17 cellular contexts compared by ENCODE assay signal in genomic region chr15:22954326-22954725, GRCh38.
"Had no signal": no experiment of that assay in that cellular context is flagged by ENCODE, and none has a peak within 500 bp of the region (broad histone marks: within the 10 kb centered on the region; RNA-seq: fewer than 3 reads in every experiment).

No MANE protein-coding gene starts in this region.

- H3K27me3 ChIP-seq: gastrocnemius medialis had no signal

- H3K36me3 Mint-ChIP-seq: activated naive CD4-positive, alpha-beta T cell treated with anti-CD3 and anti-CD28 coated beads, Interleukin-2, amount 10 ng/mL, durations not matched to agents 7 days and 5 days; mesothelial cell of epicardium had no signal

- H3K27me3 Mint-ChIP-seq: activated naive CD8-positive, alpha-beta T cell treated with anti-CD3 and anti-CD28 coated beads, Interleukin-2, amount 50 U/mL, for 24 hours; type B pancreatic cell had no signal

- H3K27ac Mint-ChIP-seq: activated naive CD4-positive, alpha-beta T cell treated with anti-CD3 and anti-CD28 coated beads, Interleukin-2, amount 10 ng/mL, durations not matched to agents 7 days and 5 days; activated naive CD8-positive, alpha-beta T cell treated with anti-CD3 and anti-CD28 coated beads, Interleukin-2, amount 50 U/mL, for 24 hours; mesothelial cell of epicardium; T-helper 1 cell treated with Interleukin-12 subunit alpha and Interleukin-12 subunit beta and Interleukin-4 antibody, amounts not matched to agents 30 μg/mL and 1 μg/mL, for 36 hours; type B pancreatic cell had no signal

- H3K9me3 ChIP-seq: gastrocnemius medialis had no signal

- H3K9me3 Mint-ChIP-seq: activated naive CD4-positive, alpha-beta T cell treated with anti-CD3 and anti-CD28 coated beads, Interleukin-2, amount 10 ng/mL, durations not matched to agents 7 days and 5 days; activated naive CD8-positive, alpha-beta T cell treated with anti-CD3 and anti-CD28 coated beads, Interleukin-2, amount 50 U/mL, for 24 hours; mesothelial cell of epicardium; T-helper 1 cell treated with Interleukin-12 subunit alpha and Interleukin-12 subunit beta and Interleukin-4 antibody, amounts not matched to agents 30 μg/mL and 1 μg/mL, for 36 hours; type B pancreatic cell had no signal

- H3K4me3 Mint-ChIP-seq: activated naive CD4-positive, alpha-beta T cell treated with anti-CD3 and anti-CD28 coated beads, Interleukin-2, amount 10 ng/mL, durations not matched to agents 7 days and 5 days; activated naive CD8-positive, alpha-beta T cell treated with anti-CD3 and anti-CD28 coated beads, Interleukin-2, amount 50 U/mL, for 24 hours; mesothelial cell of epicardium; T-helper 1 cell treated with Interleukin-12 subunit alpha and Interleukin-12 subunit beta and Interleukin-4 antibody, amounts not matched to agents 30 μg/mL and 1 μg/mL, for 36 hours; type B pancreatic cell had no signal

- H3K36me3 ChIP-seq: gastrocnemius medialis had no signal

- DNase-seq: activated CD4-positive, CD25-positive, alpha-beta regulatory T cell treated with anti-CD3 and anti-CD28 coated beads, Interleukin-2, amount 50 U/mL, for 72 hours; activated CD8-positive, alpha-beta memory T cell treated with anti-CD3 and anti-CD28 coated beads for 24 hours; activated CD8-positive, alpha-beta memory T cell treated with anti-CD3 and anti-CD28 coated beads, Interleukin-2, amount 50 U/mL, for 48 hours; activated effector memory CD4-positive, alpha-beta T cell treated with Interleukin-2 at 50 U/mL for 16 hours; activated naive CD4-positive, alpha-beta T cell treated with anti-CD3 and anti-CD28 coated beads, Interleukin-2, amount 10 ng/mL, durations not matched to agents 7 days and 5 days; activated naive CD8-positive, alpha-beta T cell treated with anti-CD3 and anti-CD28 coated beads, Interleukin-2, amount 50 U/mL, for 24 hours; activated T-cell treated with anti-CD3 and anti-CD28 coated beads, Interleukin-2, amount 50 U/mL, for 48 hours; erythroblast; gastrocnemius medialis; kidney; occipital lobe; retina; stimulated activated CD4-positive, alpha-beta T cell treated with anti-CD3 and anti-CD28 coated beads, Interleukin-2, amount 100 ng/mL, for 24 hours; stimulated activated naive CD8-positive, alpha-beta T cell treated with anti-CD3 and anti-CD28 coated beads, Interleukin-15, Interleukin-2, amounts not matched to agents 100 U/mL and 50 U/mL, for 24 hours had no signal

- H3K4me3 ChIP-seq: gastrocnemius medialis had no signal
